In genomic region chr13:50127017-50127725, GRCh38 we compare ENCODE assay signal across 8 cellular contexts.
A peak's percentile ranks its signal among the peaks of the same experiment; 100 is the strongest.
DNase-seq lines count a peak whose midpoint lies in the region; ATAC-seq and TF ChIP-seq lines count a peak whose summit lies in the region.

No MANE protein-coding gene starts in this region.

- no peak overlapping the region for H3K27ac Mint-ChIP-seq in endodermal cell
- H3K27ac Mint-ChIP-seq in naive thymus-derived CD4-positive, alpha-beta T cell: peak overlapping the region; percentile 92 to 97 (median 96)
- H3K27ac Mint-ChIP-seq in type B pancreatic cell: peak overlapping the region; percentile 90

- TF ChIP-seq CTCF in GM10266 (IDR thresholded peaks at IDR 0.05; ENCODE audit: control insufficient read depth, insufficient read depth, low read depth, missing control alignments): peak; percentile 9
- TF ChIP-seq CTCF in endodermal cell (conservative IDR thresholded peaks at IDR 0.05): no peak
- peak; percentile 16 for TF ChIP-seq CTCF in type B pancreatic cell (conservative IDR thresholded peaks at IDR 0.05)

- ATAC-seq in naive thymus-derived CD4-positive, alpha-beta T cell: no peak
- ATAC-seq in HG03135 (IDR thresholded peaks at IDR 0.05; ENCODE audit: unreplicated experiment) (no peak), HG03139 (IDR thresholded peaks at IDR 0.05; ENCODE audit: unreplicated experiment) (no peak)

- peaks cover 83% of the 10 kb centered on the region for H3K27me3 Mint-ChIP-seq in endodermal cell (ENCODE audit: insufficient read depth)
- H3K27me3 Mint-ChIP-seq in naive thymus-derived CD4-positive, alpha-beta T cell: peaks cover 24 to 43% (median 37%) of the 10 kb centered on the region in 5 donors
- peaks cover 65% of the 10 kb centered on the region for H3K27me3 Mint-ChIP-seq in type B pancreatic cell

- peak overlapping the region; percentile 61 for H3K4me3 Mint-ChIP-seq in endodermal cell
- peak overlapping the region; percentile 86 to 95 (median 92) for H3K4me3 Mint-ChIP-seq in naive thymus-derived CD4-positive, alpha-beta T cell
- H3K4me3 Mint-ChIP-seq in type B pancreatic cell: peak overlapping the region; percentile 85

- CTCF ChIA-PET in naive thymus-derived CD4-positive, alpha-beta T cell (lab: Charles Lee): interaction anchor here (0.8 to 4.9 kb wide), 6 partner anchors 43 to 785 kb away, joined by 3 to 71 read pairs (median 5); partner anchors contain the start of genes KPNA3 and RNASEH2B
- CTCF ChIA-PET in HEK293T (lab: Yijun Ruan, JAX): interaction anchor here (1.1 kb wide), 1 partner anchor 43 kb away, joined by 3 read pairs; no protein-coding TSS in a partner anchor

- no peaks in the 10 kb centered on the region for H3K36me3 ChIP-seq in endodermal cell (ENCODE audit: control insufficient read depth, insufficient read depth, low read length)
- peaks cover 0 to 7% (median 0%) of the 10 kb centered on the region in 3 experiments for H3K36me3 ChIP-seq in naive thymus-derived CD4-positive, alpha-beta T cell (ENCODE audit: control insufficient read depth in 2 of 3, insufficient read depth in 3 of 3, low read length in 3 of 3)

- H3K4me1 ChIP-seq in endodermal cell (ENCODE audit: control insufficient read depth, insufficient read depth, low read length): peaks cover 18% of the 10 kb centered on the region
- H3K4me1 ChIP-seq in naive thymus-derived CD4-positive, alpha-beta T cell (ENCODE audit: control insufficient read depth in 2 of 2, insufficient read depth in 2 of 2, low read length in 2 of 2): peaks cover 48 to 49% of the 10 kb centered on the region in 2 donors

- H3K9me3 ChIP-seq in endodermal cell (ENCODE audit: control insufficient read depth, low read length): no peaks in the 10 kb centered on the region
- no peaks in the 10 kb centered on the region for H3K9me3 ChIP-seq in naive thymus-derived CD4-positive, alpha-beta T cell (ENCODE audit: control insufficient read depth in 2 of 3, low read length in 3 of 3)

- H3K4me3 ChIP-seq in endodermal cell (ENCODE audit: low read length): peak overlapping the region; percentile 85
- H3K4me3 ChIP-seq in naive thymus-derived CD4-positive, alpha-beta T cell (ENCODE audit: low read length): peak overlapping the region; percentile 81

- POLR2A ChIA-PET in naive thymus-derived CD4-positive, alpha-beta T cell (lab: Charles Lee): interaction anchor here (0.6 to 14.7 kb wide), 18 partner anchors 8 to 1326 kb away, joined by 3 to 363 read pairs (median 5); partner anchors contain the start of genes CAB39L, INTS6, RNASEH2B and SETDB2
- POLR2A ChIA-PET in HEK293T (lab: Yijun Ruan, JAX): interaction anchor here (0.8 to 3.8 kb wide), 16 partner anchors 10 to 402 kb away, joined by 3 to 39 read pairs (median 3); partner anchors contain the start of gene TRIM13

- WGBS in endodermal cell (ENCODE audit: insufficient coverage in 1 of 2, insufficient read length in 1 of 2), 2 experiments: 1 to 4% methylated on average over 40 to 50 of the region's 50 CpGs

- no peak overlapping the region for H3K9ac ChIP-seq in endodermal cell (ENCODE audit: extremely low read depth, low read length, poor library complexity, severe bottlenecking)

- H3K9me3 Mint-ChIP-seq in endodermal cell: no peaks in the 10 kb centered on the region
- H3K9me3 Mint-ChIP-seq in naive thymus-derived CD4-positive, alpha-beta T cell: peaks cover 0 to 14% (median 0%) of the 10 kb centered on the region in 11 donors
- no peaks in the 10 kb centered on the region for H3K9me3 Mint-ChIP-seq in type B pancreatic cell

- H3K4me1 Mint-ChIP-seq in endodermal cell (peaks cover 49% of the 10 kb centered on the region), type B pancreatic cell (ENCODE audit: unreplicated experiment) (peaks cover 41% of the 10 kb centered on the region)
- H3K4me1 Mint-ChIP-seq in naive thymus-derived CD4-positive, alpha-beta T cell: peaks cover 30 to 71% (median 62%) of the 10 kb centered on the region in 7 donors

- intact Hi-C loops in naive thymus-derived CD4-positive, alpha-beta T cell (cut with micrococcal nuclease): loop anchor here (5.0 to 10.0 kb wide), 8 partner anchors 110 to 1678 kb away; partner anchors contain the start of genes CYSLTR2 (in 1 of the 2), DHRS12 (in 1 of the 2), FNDC3A (in 1 of the 2) and PHF11 (in 1 of the 2)

- H3K27ac ChIP-seq in endodermal cell (ENCODE audit: low read depth, low read length): no peak overlapping the region
- peak overlapping the region; percentile 95 for H3K27ac ChIP-seq in naive thymus-derived CD4-positive, alpha-beta T cell (ENCODE audit: low read depth, low read length)

- peak; percentile 50 for DNase-seq in GM10266 (ENCODE audit: extremely low spot score)
- peak; percentile 64 to 66 for DNase-seq in activated CD4-positive, alpha-beta T cell treated with anti-CD3 and anti-CD28 coated beads, Interleukin-2, amount 50 U/mL, for 4 hours
- peak; percentile 77 for DNase-seq in endodermal cell
- peak in 8 of 9 donors; percentile 28 to 55 (median 47) for DNase-seq in naive thymus-derived CD4-positive, alpha-beta T cell
- DNase-seq in type B pancreatic cell (ENCODE audit: extremely low spot score, unreplicated experiment): peak; percentile 74
- DNase-seq in HEK293T (ENCODE audit: extremely low spot score): no peak

- peaks cover 84% of the 10 kb centered on the region for H3K27me3 ChIP-seq in endodermal cell (ENCODE audit: control insufficient read depth, insufficient read depth, low read length, poor library complexity, severe bottlenecking)
- H3K27me3 ChIP-seq in naive thymus-derived CD4-positive, alpha-beta T cell (ENCODE audit: control insufficient read depth in 2 of 2, insufficient read depth in 2 of 2, low read length in 2 of 2): peaks cover 19 to 40% of the 10 kb centered on the region in 2 donors

- H3K36me3 Mint-ChIP-seq in endodermal cell (ENCODE audit: low read depth) (no peaks in the 10 kb centered on the region), type B pancreatic cell (peaks cover 6% of the 10 kb centered on the region)
- H3K36me3 Mint-ChIP-seq in naive thymus-derived CD4-positive, alpha-beta T cell: peaks cover 0 to 16% (median 0%) of the 10 kb centered on the region in 5 donors

TF ChIP-seq in HEK293T, 16 proteins besides CTCF, POLR2A, EP300 and RAD21:
- TF ChIP-seq FOXA1 (IDR thresholded peaks at IDR 0.05) (no peak), NFRKB (IDR thresholded peaks at IDR 0.05) (no peak), LEF1 (IDR thresholded peaks at IDR 0.05; ENCODE audit: borderline replicate concordance) (no peak), FOXM1 (IDR thresholded peaks at IDR 0.05; ENCODE audit: borderline replicate concordance) (no peak), HDGF (IDR thresholded peaks at IDR 0.05; ENCODE audit: borderline replicate concordance) (no peak), BHLHE40 (IDR thresholded peaks at IDR 0.05; ENCODE audit: borderline replicate concordance) (no peak), SUZ12 (IDR thresholded peaks at IDR 0.05) (no peak)
